In genomic region chr7:92813390-92814024, GRCh38 we compare ENCODE assay signal across 8 cellular contexts. TPM values are rescaled to one million over a fixed set of nuclear protein-coding genes. Genes with fewer than 3 reads are reported as not detected.
DNase-seq lines count a peak whose midpoint lies in the region; ATAC-seq and TF ChIP-seq lines count a peak whose summit lies in the region.

No MANE protein-coding gene starts in this region.

- DNase-seq in GM10266 (ENCODE audit: extremely low spot score) (peak; percentile 40), progenitor cell of endocrine pancreas (ENCODE audit: low spot score, unreplicated experiment) (no peak), RKO (ENCODE audit: low spot score) (no peak), heart left ventricle (no peak)
- DNase-seq in activated naive CD4-positive, alpha-beta T cell treated with anti-CD3 and anti-CD28 coated beads, Interleukin-2, amount 50 U/mL, for 16 hours, result peak; percentile 36

- peaks cover 7 to 53% (median 25%) of the 10 kb centered on the region in 12 donors for H3K4me1 ChIP-seq in heart left ventricle

- peak; percentile 51 for ATAC-seq in GM21423 (IDR thresholded peaks at IDR 0.05; ENCODE audit: unreplicated experiment)
- ATAC-seq in HG03575 (IDR thresholded peaks at IDR 0.05; ENCODE audit: extremely low read depth, insufficient number of reproducible peaks, low FRiP score, unreplicated experiment), result peak; percentile 30
- ATAC-seq in heart left ventricle, result no peak

- intact Hi-C loops in heart left ventricle (cut with DNase I), result no loop called here

- peaks cover 11% of the 10 kb centered on the region for H3K9me3 Mint-ChIP-seq in stimulated activated naive CD8-positive, alpha-beta T cell treated with anti-CD3 and anti-CD28 coated beads, Interleukin-15, Interleukin-2, amounts not matched to agents 100 ng/mL and 50 ng/mL, for 24 hours
- H3K9me3 Mint-ChIP-seq in progenitor cell of endocrine pancreas (ENCODE audit: low read depth), result peaks cover 11% of the 10 kb centered on the region

- peaks cover 47% of the 10 kb centered on the region for H3K36me3 Mint-ChIP-seq in stimulated activated naive CD8-positive, alpha-beta T cell treated with anti-CD3 and anti-CD28 coated beads, Interleukin-15, Interleukin-2, amounts not matched to agents 100 ng/mL and 50 ng/mL, for 24 hours (ENCODE audit: low read depth)
- peaks cover 4% of the 10 kb centered on the region for H3K36me3 Mint-ChIP-seq in progenitor cell of endocrine pancreas (ENCODE audit: insufficient read depth)

- no peaks in the 10 kb centered on the region for H3K36me3 ChIP-seq in heart left ventricle

- H3K4me3 ChIP-seq in heart left ventricle, result no peak overlapping the region

- peak overlapping the region in 1 of 12 donors; percentile 46 for H3K27ac ChIP-seq in heart left ventricle

- no peak for TF ChIP-seq POLR2A in heart left ventricle (IDR thresholded peaks at IDR 0.05)

- peaks cover 0 to 18% (median 7%) of the 10 kb centered on the region in 12 donors for H3K9me3 ChIP-seq in heart left ventricle

- peak overlapping the region; percentile 99 for H3K27ac Mint-ChIP-seq in stimulated activated naive CD8-positive, alpha-beta T cell treated with anti-CD3 and anti-CD28 coated beads, Interleukin-15, Interleukin-2, amounts not matched to agents 100 ng/mL and 50 ng/mL, for 24 hours
- no peak overlapping the region for H3K27ac Mint-ChIP-seq in progenitor cell of endocrine pancreas

- TF ChIP-seq CTCF in GM10266 (IDR thresholded peaks at IDR 0.05; ENCODE audit: control insufficient read depth, insufficient read depth, low read depth, missing control alignments) (no peak), progenitor cell of endocrine pancreas (IDR thresholded peaks at IDR 0.05; ENCODE audit: unreplicated experiment) (no peak), heart left ventricle (IDR thresholded peaks at IDR 0.05) (no peak)

- WGBS in heart left ventricle, 4 donors, result 27 to 33% (median 32%) methylated on average over 4 of the region's 4 CpGs

- no peaks in the 10 kb centered on the region for H3K27me3 Mint-ChIP-seq in stimulated activated naive CD8-positive, alpha-beta T cell treated with anti-CD3 and anti-CD28 coated beads, Interleukin-15, Interleukin-2, amounts not matched to agents 100 ng/mL and 50 ng/mL, for 24 hours
- no peaks in the 10 kb centered on the region for H3K27me3 Mint-ChIP-seq in progenitor cell of endocrine pancreas

- no peaks in the 10 kb centered on the region for H3K27me3 ChIP-seq in heart left ventricle

- H3K4me3 Mint-ChIP-seq in stimulated activated naive CD8-positive, alpha-beta T cell treated with anti-CD3 and anti-CD28 coated beads, Interleukin-15, Interleukin-2, amounts not matched to agents 100 ng/mL and 50 ng/mL, for 24 hours, result peak overlapping the region; percentile 76
- no peak overlapping the region for H3K4me3 Mint-ChIP-seq in progenitor cell of endocrine pancreas (ENCODE audit: low read depth)

- H3K4me1 Mint-ChIP-seq in stimulated activated naive CD8-positive, alpha-beta T cell treated with anti-CD3 and anti-CD28 coated beads, Interleukin-15, Interleukin-2, amounts not matched to agents 100 ng/mL and 50 ng/mL, for 24 hours (ENCODE audit: low read depth), result peaks cover 94% of the 10 kb centered on the region
- H3K4me1 Mint-ChIP-seq in progenitor cell of endocrine pancreas (ENCODE audit: low read depth), result peaks cover 4% of the 10 kb centered on the region

RNA-seq across cellular contexts. Expression of gene CDK6, which starts 22.9 kb away (rescaled TPM):
- total RNA-seq in progenitor cell of endocrine pancreas (23.3 and 29.1 TPM in 2 replicates), heart left ventricle (10 to 100 TPM; 11.9 to 40.5 (median 20.8) TPM)
- 1 to 10 TPM; 2.2 to 7.5 TPM for polyA plus RNA-seq in heart left ventricle

Comparison
In these comparisons a context has a peak if more than half of its experiments do, and no peak if none do; other contexts are left out.
1. DNase-seq: peak in GM10266 (single experiment) and activated naive CD4-positive, alpha-beta T cell treated with anti-CD3 and anti-CD28 coated beads, Interleukin-2, amount 50 U/mL, for 16 hours (single experiment); none in progenitor cell of endocrine pancreas (single experiment), RKO (single experiment) and heart left ventricle (0 of 5).
2. ATAC-seq: peak in GM21423 (single experiment) and HG03575 (single experiment); none in heart left ventricle (0 of 4).